ENCODE assay signal across 16 cellular contexts in genomic region chr14:64774272-64774671, GRCh38.
DNase-seq lines count a peak whose midpoint lies in the region; ATAC-seq, FAIRE-seq and TF ChIP-seq lines count a peak whose summit lies in the region.
"Had no signal": no experiment of that assay in that cellular context is flagged by ENCODE, and none has a peak within 500 bp of the region (broad histone marks: within the 10 kb centered on the region; RNA-seq: fewer than 3 reads in every experiment).

No MANE protein-coding gene starts in this region.

- H3K4me1 ChIP-seq in PC-3 (ENCODE audit: insufficient read depth, low read length), result no peaks in the 10 kb centered on the region
- no peaks in the 10 kb centered on the region for H3K4me1 ChIP-seq in H1 (replicated peaks in 1 of 4; ENCODE audit: control insufficient read depth in 3 of 4, insufficient read depth in 4 of 4, low read length in 3 of 4)
- H3K4me1 ChIP-seq: BE2C, HAP-1 had no signal

- H3K36me3 ChIP-seq in PC-3 (ENCODE audit: low read depth, low read length), result no peaks in the 10 kb centered on the region
- no peaks in the 10 kb centered on the region for H3K36me3 ChIP-seq in H1 (ENCODE audit: control insufficient read depth in 2 of 4, insufficient read depth in 4 of 4, low read length in 3 of 4)
- H3K36me3 ChIP-seq: BE2C, HAP-1 had no signal

- no peak overlapping the region for H3K14ac ChIP-seq in H1 (ENCODE audit: insufficient read length)

- H4K20me1 ChIP-seq in PC-3 (ENCODE audit: low read length), result no peaks in the 10 kb centered on the region
- no peaks in the 10 kb centered on the region for H4K20me1 ChIP-seq in H1 (replicated peaks in 1 of 2; ENCODE audit: control insufficient read depth in 1 of 2, insufficient read depth in 2 of 2, low read length in 2 of 2)

- 0 out of 2 replicates have a peak, but pooled peaks have one; percentile 1 for TF ChIP-seq CTCF in GM12874 (IDR thresholded peaks at IDR 0.05; ENCODE audit: insufficient read depth, low read depth, low read length)
- TF ChIP-seq CTCF in PC-3 (conservative IDR thresholded peaks at IDR 0.05; ENCODE audit: low read depth, low read length), result 0 out of 2 replicates have a peak, but pooled peaks have one; percentile 15
- TF ChIP-seq CTCF in H1 (IDR thresholded peaks at IDR 0.05; ENCODE audit: control extremely low read depth in 1 of 3, insufficient read depth in 1 of 3, low read depth in 1 of 3, low read length in 3 of 3), result no peak

- no peak overlapping the region for H3K18ac ChIP-seq in H1 (ENCODE audit: extremely low read depth, low read length)

- H2BK5ac ChIP-seq in H1 (ENCODE audit: low read depth, low read length), result no peak overlapping the region

- 92% methylated on average over 16 of the region's 16 CpGs; no CpG with 5 or more reads in 1 of the 2 experiments for WGBS in H1 (ENCODE audit: extremely low coverage in 1 of 2, insufficient coverage in 1 of 2, insufficient read length in 1 of 2, insufficient replicate concordance in 2 of 2, low coverage in 1 of 2, low lambda C conversion rate in 2 of 2, missing lambda C conversion rate in 1 of 2), 2 experiments

- no peak overlapping the region for H3K23ac ChIP-seq in H1 (ENCODE audit: insufficient read length)

- H3K9me3 ChIP-seq in PC-3 (ENCODE audit: low read length) (no peaks in the 10 kb centered on the region), H1 (ENCODE audit: insufficient read depth in 2 of 2, low read depth in 1 of 2, low read length in 1 of 2) (peaks cover 15 to 26% of the 10 kb centered on the region in 2 experiments)
- H3K9me3 ChIP-seq: BE2C had no signal

- POLR2A ChIA-PET in PC-3 (lab: Charles Lee; ENCODE audit: unreplicated experiment) (no interaction called here), H1 (lab: Charles Lee; ENCODE audit: partially characterized antibody) (interaction anchor here (0.6 kb wide), 1 partner anchor 228 kb away, joined by 4 read pairs; no protein-coding TSS in a partner anchor)

- no peak overlapping the region for H3K4ac ChIP-seq in H1 (replicated peaks; ENCODE audit: insufficient read length, low read depth, low read length)

- H2BK20ac ChIP-seq in H1 (ENCODE audit: low read length), result no peak overlapping the region

- DNase-seq in PC-3 (no peak), H1 (ENCODE audit: low read depth in 1 of 2, low spot score in 2 of 2) (no peak), urothelium cell line (ENCODE audit: low spot score) (no peak), SW480 (ENCODE audit: low spot score) (no peak)
- DNase-seq: ACHN; BE2C; CD4-positive, CD25-positive, alpha-beta regulatory T cell; COR-L47; DMS 273 treated with DMSO at 0.1 percent for 48 hours; GDM1 had no signal

- no peak overlapping the region for H4K5ac ChIP-seq in H1 (ENCODE audit: insufficient read length, low read depth, low read length)

- no peaks in the 10 kb centered on the region for H3K23me2 ChIP-seq in H1 (ENCODE audit: low read depth, low read length)

- no peak for TF ChIP-seq EP300 in H1 (IDR thresholded peaks at IDR 0.05; ENCODE audit: borderline replicate concordance in 1 of 2, low read depth in 2 of 2, low read length in 2 of 2)

- no peak overlapping the region for H3K27ac ChIP-seq in PC-3 (ENCODE audit: low read length)
- no peak overlapping the region for H3K27ac ChIP-seq in H1 (ENCODE audit: low read depth, low read length)
- H3K27ac ChIP-seq: HL-60 had no signal

- no peak overlapping the region for H3K4me2 ChIP-seq in PC-3 (ENCODE audit: low read length)
- no peak overlapping the region for H3K4me2 ChIP-seq in H1 (ENCODE audit: insufficient read depth in 1 of 2, low read depth in 2 of 2, low read length in 2 of 2)

- H2AK5ac ChIP-seq in H1 (ENCODE audit: low read depth, low read length), result no peak overlapping the region

- no peaks in the 10 kb centered on the region for H3K9me2 ChIP-seq in PC-3 (replicated peaks; ENCODE audit: low read length)

- no peak for TF ChIP-seq POLR2A in H1 (IDR thresholded peaks at IDR 0.05; ENCODE audit: control extremely low read depth in 1 of 2, low read depth in 2 of 2, low read length in 2 of 2)

- H3K79me2 ChIP-seq in PC-3 (ENCODE audit: low read length) (no peaks in the 10 kb centered on the region), H1 (ENCODE audit: control insufficient read depth in 1 of 2, insufficient read depth in 2 of 2, low read length in 2 of 2) (no peaks in the 10 kb centered on the region)

- TF ChIP-seq RAD21 in H1 (IDR thresholded peaks at IDR 0.05 in 1 of 2, conservative IDR thresholded peaks at IDR 0.05 in 1 of 2; ENCODE audit: low read depth in 2 of 2, low read length in 2 of 2), result no peak

- no peaks in the 10 kb centered on the region for H3F3A ChIP-seq in PC-3 (ENCODE audit: low read length, unreplicated experiment)

- H3K27me3 ChIP-seq in PC-3 (ENCODE audit: low read length) (no peaks in the 10 kb centered on the region), H1 (replicated peaks in 1 of 4; ENCODE audit: control insufficient read depth in 3 of 4, extremely low read depth in 1 of 4, insufficient read depth in 3 of 4, low read length in 3 of 4) (no peaks in the 10 kb centered on the region)
- H3K27me3 ChIP-seq: BE2C had no signal

- H2AFZ ChIP-seq in PC-3 (ENCODE audit: low read length) (no peak overlapping the region), H1 (ENCODE audit: low read length) (no peak overlapping the region)

- H3K9ac ChIP-seq in PC-3 (ENCODE audit: low read length) (no peak overlapping the region), H1 (replicated peaks in 1 of 4; ENCODE audit: extremely low read depth in 1 of 4, low read depth in 3 of 4, low read length in 3 of 4) (no peak overlapping the region)

- intact Hi-C loops in PC-3 (cut with micrococcal nuclease), result no loop called here

- H3K79me1 ChIP-seq in H1 (ENCODE audit: low read depth, low read length), result no peaks in the 10 kb centered on the region

- H2BK15ac ChIP-seq in H1 (ENCODE audit: low read length), result no peak overlapping the region

- no TSS peak for BruUV-seq in PC-3 (replicated peaks; lab: Mats Ljungman, UMichigan)

- CTCF ChIA-PET in PC-3 (lab: Charles Lee), result interaction anchor here (0.5 kb wide), 1 partner anchor 70 kb away, joined by 6 read pairs; the partner anchor contains the start of gene PLEKHG3
- CTCF ChIA-PET in H1 (lab: Charles Lee; ENCODE audit: partially characterized antibody), result interaction anchor here (1.0 to 9.1 kb wide), 14 partner anchors 8 to 138 kb away, joined by 3 to 96 read pairs (median 9); no protein-coding TSS in a partner anchor

- ATAC-seq in PC-3 (no peak), HG02884 (IDR thresholded peaks at IDR 0.05; ENCODE audit: unreplicated experiment) (no peak), GM19463 (IDR thresholded peaks at IDR 0.05; ENCODE audit: unreplicated experiment) (no peak)

- peak overlapping the region; percentile 62; the same call in 1 of the 2 replicates for H4K8ac ChIP-seq in H1 (ENCODE audit: extremely low read depth, insufficient read depth, low read length)

- no peak for FAIRE-seq in H1 (lab: Jason Lieb, UNC)
- peak; percentile 63 for FAIRE-seq in urothelium cell line (lab: Jason Lieb, UNC)
- FAIRE-seq: A204.1 had no signal

- no peak overlapping the region for H2BK120ac ChIP-seq in H1 (replicated peaks; ENCODE audit: low read depth, low read length)

- no peak overlapping the region for H4K91ac ChIP-seq in H1 (replicated peaks; ENCODE audit: insufficient read length, low read length)

- H2BK12ac ChIP-seq in H1 (ENCODE audit: low read depth, low read length), result no peak overlapping the region

- no peak overlapping the region for H3K56ac ChIP-seq in H1 (replicated peaks; ENCODE audit: insufficient read length, low read depth, low read length)

- H3K4me3 ChIP-seq in PC-3 (ENCODE audit: low read length) (no peak overlapping the region), H1 (ENCODE audit: extremely low read depth in 1 of 4, insufficient read depth in 2 of 4, low read depth in 3 of 4, low read length in 4 of 4) (no peak overlapping the region)
- H3K4me3 ChIP-seq: HAP-1 had no signal

TF ChIP-seq in H1, 55 proteins besides CTCF, POLR2A, EP300 and RAD21:
- TF ChIP-seq CBX8 (IDR thresholded peaks at IDR 0.05; ENCODE audit: borderline replicate concordance, low read depth, low read length) (no peak), SUZ12 (IDR thresholded peaks at IDR 0.05; ENCODE audit: low read length) (no peak), CHD2 (IDR thresholded peaks at IDR 0.05; ENCODE audit: low read length) (no peak), EGR1 (IDR thresholded peaks at IDR 0.05; ENCODE audit: borderline replicate concordance, low read depth, low read length) (no peak), TAF1 (IDR thresholded peaks at IDR 0.05; ENCODE audit: low read depth, low read length) (no peak), SIX5 (IDR thresholded peaks at IDR 0.05; ENCODE audit: low read depth, low read length) (no peak), CREB1 (IDR thresholded peaks at IDR 0.05) (no peak), BRCA1 (IDR thresholded peaks at IDR 0.05; ENCODE audit: low read depth, low read length) (no peak), NANOG (IDR thresholded peaks at IDR 0.05; ENCODE audit: insufficient read depth, low read depth, low read length, poor library complexity, severe bottlenecking) (no peak), E2F6 (IDR thresholded peaks at IDR 0.05) (no peak), FOSL1 (IDR thresholded peaks at IDR 0.05; ENCODE audit: insufficient read depth, low read depth, low read length) (no peak)

Comparison
In these comparisons a context has a peak if more than half of its experiments do, and no peak if none do; other contexts are left out.
1. CTCF ChIP-seq: peak in GM12874 (single experiment) and PC-3 (single experiment); none in H1 (0 of 3).